8 cellular contexts compared by ENCODE assay signal in the genomic region with DNA sequence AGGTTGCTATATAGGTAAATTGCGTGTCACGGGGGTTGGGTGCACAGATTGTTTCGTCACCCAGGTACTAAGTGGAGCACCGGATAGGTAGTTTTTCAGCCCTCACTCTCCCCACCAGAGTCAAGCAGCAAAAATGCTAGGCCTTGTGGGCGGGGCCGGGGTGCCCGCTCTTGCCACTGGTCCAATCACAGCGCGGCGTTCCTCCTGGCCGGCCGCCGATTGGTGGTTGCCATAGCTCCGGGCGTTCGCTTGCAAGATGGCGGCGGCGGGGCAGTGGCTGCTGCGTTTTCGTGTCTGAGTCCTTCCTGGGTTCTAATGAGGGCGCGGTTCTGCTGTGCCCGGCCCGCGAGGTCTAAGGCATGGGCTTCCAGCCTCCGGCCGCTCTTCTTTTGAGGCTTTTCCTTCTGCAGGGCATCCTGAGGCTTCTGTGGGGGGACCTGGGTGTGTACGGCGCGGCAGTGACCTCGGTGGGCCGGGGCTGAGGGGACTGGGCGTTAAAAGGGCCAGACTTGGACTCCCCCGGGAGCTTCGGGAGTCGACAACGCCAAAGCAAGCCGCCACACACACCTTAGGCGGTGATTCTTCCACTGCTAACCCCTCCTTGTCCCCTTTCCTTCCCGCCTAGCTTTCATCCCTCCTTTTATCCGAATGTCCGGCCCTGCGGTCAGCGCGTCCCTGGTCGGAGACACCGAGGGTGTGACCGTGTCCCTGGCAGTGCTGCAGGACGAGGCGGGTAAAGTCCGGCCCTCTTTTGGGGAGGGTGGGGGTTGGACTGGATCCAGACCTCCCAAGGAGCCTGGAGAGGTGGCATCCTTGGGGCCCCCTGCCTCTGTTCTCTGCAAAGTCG. TPM values are rescaled to one million over a fixed set of nuclear protein-coding genes. Genes with fewer than 3 reads are reported as not detected.
DNase-seq lines count a peak whose midpoint lies in the region; ATAC-seq and TF ChIP-seq lines count a peak whose summit lies in the region.

TCTN2 (plus strand) TSS at position 232 of the 847 bp plus-strand sequence; CDS start at position 360, 128 bp downstream.

- peaks cover 15% of the 10 kb centered on the region for H3K4me1 Mint-ChIP-seq in activated CD4-positive, alpha-beta T cell treated with anti-CD3 and anti-CD28 coated beads for 36 hours

- H3K4me1 ChIP-seq in BE2C = no peaks in the 10 kb centered on the region

- no peaks in the 10 kb centered on the region for H3K27me3 Mint-ChIP-seq in activated CD4-positive, alpha-beta T cell treated with anti-CD3 and anti-CD28 coated beads for 36 hours

- DNase-seq in BE2C = peak; percentile 97
- DNase-seq in NCI-H524 (lab: John Stamatoyannopoulos, UW) = peak; percentile 44 to 84
- peak; percentile 98 for DNase-seq in activated CD4-positive, alpha-beta T cell treated with anti-CD3 and anti-CD28 coated beads for 36 hours
- peak; percentile 97 for DNase-seq in coronary artery (ENCODE audit: low spot score)
- peak; percentile 93 to 96 for DNase-seq in left colon
- peak; percentile 88 to 95 (median 90) for DNase-seq in stimulated activated CD4-positive, alpha-beta T cell treated with anti-CD3 and anti-CD28 coated beads, Interleukin-1b, Interleukin-23, amount 100 ng/mL, for 24 hours (ENCODE audit: low read depth in 4 of 4, low spot score in 1 of 4)

- H3K27me3 ChIP-seq in BE2C = no peaks in the 10 kb centered on the region

- ATAC-seq in GM19324 (IDR thresholded peaks at IDR 0.05; ENCODE audit: low FRiP score, unreplicated experiment) = peak; percentile 98
- ATAC-seq in HG03457 (IDR thresholded peaks at IDR 0.05; ENCODE audit: unreplicated experiment) = peak; percentile 93
- peak; percentile 100 for ATAC-seq in activated CD4-positive, alpha-beta T cell treated with anti-CD3 and anti-CD28 coated beads for 36 hours
- ATAC-seq in left colon = peak; percentile 100

- POLR2A ChIA-PET in activated CD4-positive, alpha-beta T cell treated with anti-CD3 and anti-CD28 coated beads for 36 hours (lab: Charles Lee) = interaction anchor here (2.0 kb wide), 1 partner anchor 41 kb away, joined by 5 read pairs; the partner anchor contains the start of gene ATP6V0A2

- H3K27ac ChIP-seq in coronary artery = peak within 1 kb of the TSS in 1 of 2 donors; percentile 56

- H3K9me3 Mint-ChIP-seq in activated CD4-positive, alpha-beta T cell treated with anti-CD3 and anti-CD28 coated beads for 36 hours (ENCODE audit: low read depth) = no peaks in the 10 kb centered on the region

- peaks cover 2% of the 10 kb centered on the region for H3K36me3 Mint-ChIP-seq in activated CD4-positive, alpha-beta T cell treated with anti-CD3 and anti-CD28 coated beads for 36 hours (ENCODE audit: low read depth)

- intact Hi-C loops in activated CD4-positive, alpha-beta T cell treated with anti-CD3 and anti-CD28 coated beads for 36 hours (cut with DNase I, micrococcal nuclease) = loop anchor here (1.0 to 5.0 kb wide), 7 partner anchors 38 to 400 kb away; partner anchors contain the start of genes ATP6V0A2 (in 2 of the 2), CCDC92 (in 1 of the 2), CDK2AP1 (in 1 of the 2) and DDX55 (in 1 of the 2)
- intact Hi-C loops in left colon (cut with DNase I, micrococcal nuclease) = no loop called here

- H3K9me3 ChIP-seq in BE2C = no peaks in the 10 kb centered on the region

- H3K4me3 Mint-ChIP-seq in activated CD4-positive, alpha-beta T cell treated with anti-CD3 and anti-CD28 coated beads for 36 hours = peak within 1 kb of the TSS; percentile 78

- peak within 1 kb of the TSS; percentile 25 for H3K27ac Mint-ChIP-seq in activated CD4-positive, alpha-beta T cell treated with anti-CD3 and anti-CD28 coated beads for 36 hours

- CTCF ChIA-PET in activated CD4-positive, alpha-beta T cell treated with anti-CD3 and anti-CD28 coated beads for 36 hours (lab: Charles Lee) = interaction anchor here (0.7 to 1.0 kb wide), 4 partner anchors 52 to 109 kb away, joined by 3 to 4 read pairs (median 3); no protein-coding TSS in a partner anchor

- no peaks in the 10 kb centered on the region; the same call in 1 of the 2 replicates for H3K36me3 ChIP-seq in BE2C

- TF ChIP-seq CTCF in BE2C (IDR thresholded peaks at IDR 0.05; ENCODE audit: low read depth, low read length) (no peak), coronary artery (IDR thresholded peaks at IDR 0.05) (no peak)

- H3K4me3 ChIP-seq in BE2C (ENCODE audit: low read depth, low read length) (peak within 1 kb of the TSS; percentile 87), coronary artery (peak within 1 kb of the TSS; percentile 84)

RNA-seq across cellular contexts. Expression of gene TCTN2, which starts in this region (rescaled TPM):
- 3.0 TPM for polyA plus RNA-seq in BE2C (2012; ENCODE audit: insufficient read depth, insufficient read length, low read depth)
- total RNA-seq in activated CD4-positive, alpha-beta T cell treated with anti-CD3 and anti-CD28 coated beads for 36 hours = 1 to 10 TPM; 4.4 to 4.5 TPM
- total RNA-seq in left colon = 1 to 10 TPM; 4.8 to 6.0 TPM

Comparison
In these comparisons a context has a peak if more than half of its experiments do, and no peak if none do; other contexts are left out.
1. intact Hi-C loops: an anchor here in activated CD4-positive, alpha-beta T cell treated with anti-CD3 and anti-CD28 coated beads for 36 hours (1.0 to 5.0 kb wide); none called in left colon.